In genomic region chr19:55622242-55622969, GRCh38 we compare ENCODE assay signal across 16 cellular contexts.
"Had no signal": no experiment of that assay in that cellular context is flagged by ENCODE, and none has a peak within 500 bp of the region (broad histone marks: within the 10 kb centered on the region; RNA-seq: fewer than 3 reads in every experiment).

No MANE protein-coding gene starts in this region.

- DNase-seq: activated CD4-positive, alpha-beta T cell treated with anti-CD3 and anti-CD28 coated beads for 1 hour; activated CD8-positive, alpha-beta memory T cell treated with anti-CD3 and anti-CD28 coated beads for 24 hours; activated gamma-delta T cell; cerebellar nuclear complex; effector CD4-positive, alpha-beta T cell; head of caudate nucleus; naive B cell; stimulated activated CD4-positive, alpha-beta T cell treated with anti-CD3 and anti-CD28 coated beads, Interleukin-4, amount 100 ng/mL, for 4 hours; stimulated activated naive CD4-positive, alpha-beta T cell treated with Interleukin-2 at 50 U/mL for 16 hours; T-helper 17 cell; trophoblast cell; WERI-Rb-1 had no signal

- H3K9me3 ChIP-seq: breast epithelium, right lobe of liver had no signal

- H3K27ac Mint-ChIP-seq: memory B cell, T-helper 17 cell had no signal

- ATAC-seq: right lobe of liver, T-helper 17 cell had no signal

- H3K27ac ChIP-seq: right lobe of liver, WERI-Rb-1 had no signal

- H3K4me1 ChIP-seq: breast epithelium had no signal

- H3K4me3 ChIP-seq: breast epithelium, right lobe of liver had no signal

- H3K9me3 Mint-ChIP-seq: activated naive CD4-positive, alpha-beta T cell treated with anti-CD3 and anti-CD28 coated beads, Interleukin-2, amount 50 U/mL, for 24 hours had no signal

- H3K36me3 Mint-ChIP-seq: naive B cell had no signal

- H3K27me3 Mint-ChIP-seq: activated naive CD4-positive, alpha-beta T cell treated with anti-CD3 and anti-CD28 coated beads, Interleukin-2, amount 50 U/mL, for 24 hours; memory B cell; naive B cell; T-helper 17 cell had no signal

- H3K4me3 Mint-ChIP-seq: memory B cell, T-helper 17 cell had no signal

- H3K27me3 ChIP-seq: breast epithelium, right lobe of liver had no signal

- H3K36me3 ChIP-seq: breast epithelium, right lobe of liver had no signal
